Comparison of ENCODE assay signal across 1 cellular context in genomic region chr13:98141509-98141908, GRCh38.
TF ChIP-seq lines count a peak whose summit lies in the region.

No MANE protein-coding gene starts in this region.

TF ChIP-seq in IMR-90, 13 proteins besides CTCF, POLR2A, EP300 and RAD21:
- TF ChIP-seq SMC3 (IDR thresholded peaks at IDR 0.05; ENCODE audit: low read depth, low read length) (no peak), RFX5 (IDR thresholded peaks at IDR 0.05; ENCODE audit: low read depth, low read length) (no peak), BHLHE40 (IDR thresholded peaks at IDR 0.05; ENCODE audit: low read depth, low read length) (no peak), FOS (IDR thresholded peaks at IDR 0.05; ENCODE audit: low read depth, low read length) (no peak), RCOR1 (IDR thresholded peaks at IDR 0.05; ENCODE audit: insufficient replicate concordance, low read length) (no peak), NFE2L2 (IDR thresholded peaks at IDR 0.05; ENCODE audit: low read depth, low read length) (no peak), USF2 (IDR thresholded peaks at IDR 0.05; ENCODE audit: low read depth, low read length) (no peak), MAZ (IDR thresholded peaks at IDR 0.05; ENCODE audit: borderline replicate concordance, low read depth, low read length) (no peak), MXI1 (IDR thresholded peaks at IDR 0.05; ENCODE audit: borderline replicate concordance, low read depth, low read length) (no peak), MAFK (IDR thresholded peaks at IDR 0.05; ENCODE audit: low read depth, low read length) (no peak), CHD1 (IDR thresholded peaks at IDR 0.05; ENCODE audit: low read depth, low read length) (no peak), CEBPB (IDR thresholded peaks at IDR 0.05; ENCODE audit: low read depth, low read length) (no peak), ELK1 (IDR thresholded peaks at IDR 0.05; ENCODE audit: borderline replicate concordance, low read depth, low read length) (no peak)
